ENCODE assay signal across 18 cellular contexts in the genomic region with DNA sequence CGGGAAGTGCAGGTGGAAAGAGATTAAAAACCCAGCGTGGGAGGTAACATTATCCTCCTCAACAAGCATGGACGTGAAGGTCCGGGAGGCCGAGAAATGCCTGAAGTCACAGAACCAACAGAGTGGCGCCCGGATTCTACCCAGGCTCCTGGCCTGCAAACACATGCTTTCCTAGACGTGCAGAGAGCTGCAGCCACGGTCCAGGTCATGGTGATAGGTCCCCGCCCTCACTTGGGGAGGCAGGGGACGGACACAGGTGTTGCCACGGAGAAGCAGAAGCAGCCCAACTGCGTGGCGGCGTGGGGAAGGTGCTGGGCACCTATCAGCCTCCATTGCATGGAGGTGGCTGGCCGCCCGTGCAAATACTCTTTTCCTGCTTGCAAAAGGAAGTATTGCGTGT.
A peak's percentile ranks its signal among the peaks of the same experiment; 100 is the strongest.
DNase-seq lines count a peak whose midpoint lies in the region; ATAC-seq and TF ChIP-seq lines count a peak whose summit lies in the region.
"Had no signal": no experiment of that assay in that cellular context is flagged by ENCODE, and none has a peak within 500 bp of the region (broad histone marks: within the 10 kb centered on the region; RNA-seq: fewer than 3 reads in every experiment).

No MANE protein-coding gene starts in this region.

- H3K79me1 ChIP-seq in H9 (ENCODE audit: insufficient read depth, low read depth, low read length, poor library complexity, severe bottlenecking) = no peaks in the 10 kb centered on the region

- no peaks in the 10 kb centered on the region for H3K36me3 ChIP-seq in H7 (replicated peaks; ENCODE audit: control insufficient read depth, insufficient read depth, low read length)
- H3K36me3 ChIP-seq in esophagus muscularis mucosa = no peaks in the 10 kb centered on the region
- H3K36me3 ChIP-seq: HAP-1 had no signal

- no CpG with 5 or more reads among the region's 18 CpGs for WGBS in H9 (ENCODE audit: extremely low coverage, insufficient read length, low lambda C conversion rate)
- 86% methylated on average over 18 of the region's 18 CpGs for WGBS in esophagus muscularis mucosa

- H3K56ac ChIP-seq in H9 (ENCODE audit: insufficient read length, low read depth, low read length) = no peak overlapping the region

- H3K4me3 Mint-ChIP-seq in H9 (no peak overlapping the region), type B pancreatic cell (no peak overlapping the region)
- H3K4me3 Mint-ChIP-seq: CD4-positive, alpha-beta memory T cell; HFFc6 had no signal

- ATAC-seq in GM21529 (IDR thresholded peaks at IDR 0.05; ENCODE audit: unreplicated experiment) = no peak
- no peak for ATAC-seq in HG03045 (IDR thresholded peaks at IDR 0.05; ENCODE audit: unreplicated experiment)

- H2AK5ac ChIP-seq in H9 (ENCODE audit: insufficient read length, low read length) = no peak overlapping the region

- no peaks in the 10 kb centered on the region for H3K79me2 ChIP-seq in H9 (ENCODE audit: insufficient read depth, low read length)

- H3K4me1 ChIP-seq in H9 (ENCODE audit: insufficient read depth, low read length) (no peaks in the 10 kb centered on the region), esophagus muscularis mucosa (no peaks in the 10 kb centered on the region)
- H3K4me1 ChIP-seq: HAP-1 had no signal

- H3K9ac ChIP-seq in H9 (ENCODE audit: extremely low read depth, insufficient read length, low read length) = no peak overlapping the region

- H2BK120ac ChIP-seq in H9 (ENCODE audit: low read depth, low read length, poor library complexity, severe bottlenecking) = no peak overlapping the region

- no peak overlapping the region for H2BK12ac ChIP-seq in H9 (ENCODE audit: insufficient read length, low read depth, low read length)

- TF ChIP-seq EP300 in esophagus muscularis mucosa (IDR thresholded peaks at IDR 0.05) = no peak

- DNase-seq in H7 (peak; percentile 31), H9 (peak; percentile 25), esophagus muscularis mucosa (ENCODE audit: extremely low spot score) (peak; percentile 50), mesenteric fat pad (ENCODE audit: low spot score) (peak; percentile 76), glomerular visceral epithelial cell (ENCODE audit: extremely low spot score) (no peak), type B pancreatic cell (ENCODE audit: extremely low spot score, unreplicated experiment) (no peak)
- DNase-seq: C1 segment of cervical spinal cord; Calu3; CD4-positive, alpha-beta memory T cell; COR-L47; DMS53; DMS79 treated with DMSO at 0.1 percent for 48 hours; GF-D8; GOT3; HFFc6 had no signal

- H3K9me3 ChIP-seq in H9 (ENCODE audit: control insufficient read depth, low read depth, low read length) = no peaks in the 10 kb centered on the region
- peaks cover 0 to 8% (median 0%) of the 10 kb centered on the region in 4 donors for H3K9me3 ChIP-seq in esophagus muscularis mucosa
- H3K9me3 ChIP-seq: HAP-1 had no signal

- no peak overlapping the region for H3K18ac ChIP-seq in H9 (ENCODE audit: insufficient read length, low read depth, low read length)

- H3K4me3 ChIP-seq in H7 (ENCODE audit: insufficient read depth, low read depth, low read length) (no peak overlapping the region), esophagus muscularis mucosa (no peak overlapping the region)
- H3K4me3 ChIP-seq: HAP-1 had no signal

- no peak for TF ChIP-seq POLR2A in esophagus muscularis mucosa (IDR thresholded peaks at IDR 0.05; ENCODE audit: low read depth)

- no peak overlapping the region for H3K23ac ChIP-seq in H9 (ENCODE audit: insufficient read length, low read depth, low read length)

- no peak overlapping the region for H3K14ac ChIP-seq in H9 (ENCODE audit: insufficient read depth, low read length)

- intact Hi-C loops in esophagus muscularis mucosa (cut with DNase I) = no loop called here

- H3K27me3 Mint-ChIP-seq in H9 (ENCODE audit: low read depth) = no peaks in the 10 kb centered on the region; the same call in 1 of the 2 replicates
- H3K27me3 Mint-ChIP-seq in type B pancreatic cell = no peaks in the 10 kb centered on the region

- H3K27me3 ChIP-seq in H7 (ENCODE audit: control insufficient read depth, insufficient read depth, low read length) (no peaks in the 10 kb centered on the region), H9 (ENCODE audit: insufficient read depth, low read length) (no peaks in the 10 kb centered on the region), esophagus muscularis mucosa (peaks cover 0 to 4% (median 0%) of the 10 kb centered on the region in 4 donors)

- no peak overlapping the region for H2BK5ac ChIP-seq in H9 (ENCODE audit: insufficient read length, low read length)

- TF ChIP-seq CTCF in H9 (conservative IDR thresholded peaks at IDR 0.05) (no peak), esophagus muscularis mucosa (IDR thresholded peaks at IDR 0.05) (no peak), type B pancreatic cell (conservative IDR thresholded peaks at IDR 0.05) (no peak)

- H3K4me2 ChIP-seq in H9 (ENCODE audit: insufficient read depth, insufficient read length, low read length) = no peak overlapping the region

- no peaks in the 10 kb centered on the region for H4K20me1 ChIP-seq in H9 (ENCODE audit: control insufficient read depth, insufficient read depth, insufficient read length)

- H3K27ac ChIP-seq in H9 (ENCODE audit: insufficient read length, low read depth, low read length) = no peak overlapping the region
- H3K27ac ChIP-seq in esophagus muscularis mucosa (replicated peaks in 1 of 4) = no peak overlapping the region

- H3K36me3 Mint-ChIP-seq in H9 (ENCODE audit: insufficient read depth in 1 of 3, low read depth in 3 of 3) (no peaks in the 10 kb centered on the region), type B pancreatic cell (no peaks in the 10 kb centered on the region)
- H3K36me3 Mint-ChIP-seq: CD4-positive, alpha-beta memory T cell had no signal

- H3K23me2 ChIP-seq in H9 (ENCODE audit: insufficient read length, low read depth, low read length, poor library complexity, severe bottlenecking) = no peaks in the 10 kb centered on the region

- no peak overlapping the region for H2AFZ ChIP-seq in H9 (ENCODE audit: low read length)

- no peak overlapping the region for H3T11ph ChIP-seq in H9 (ENCODE audit: low read length)

- H3K9me3 Mint-ChIP-seq in H9 = peaks cover 5% of the 10 kb centered on the region in 2 experiments; a peak in 2 of 5 replicates
- H3K9me3 Mint-ChIP-seq in type B pancreatic cell = no peaks in the 10 kb centered on the region

- H4K8ac ChIP-seq in H9 (replicated peaks; ENCODE audit: insufficient read length, low read depth, low read length) = no peak overlapping the region

- no peak overlapping the region for H4K91ac ChIP-seq in H9 (ENCODE audit: insufficient read length, low read depth, low read length)

- H2BK20ac ChIP-seq in H9 (ENCODE audit: low read depth, low read length, poor library complexity, severe bottlenecking) = no peak overlapping the region

- H4K5ac ChIP-seq in H9 (ENCODE audit: insufficient read length, low read depth, low read length) = no peak overlapping the region

- H3K4ac ChIP-seq in H9 (ENCODE audit: low read depth, low read length) = no peak overlapping the region

- no peak overlapping the region for H2BK15ac ChIP-seq in H9 (ENCODE audit: low read depth, low read length)

- peaks cover 5 to 7% of the 10 kb centered on the region in 2 experiments; a peak in 3 of 4 replicates for H3K4me1 Mint-ChIP-seq in H9
- H3K4me1 Mint-ChIP-seq in type B pancreatic cell (ENCODE audit: unreplicated experiment) = no peaks in the 10 kb centered on the region
- H3K4me1 Mint-ChIP-seq: CD4-positive, alpha-beta memory T cell had no signal

- H3K27ac Mint-ChIP-seq in H9 = 0 out of 7 replicates have a peak overlapping the region, but pooled peaks of 1 of the 3 experiments have one; percentile 79
- no peak overlapping the region for H3K27ac Mint-ChIP-seq in type B pancreatic cell
- H3K27ac Mint-ChIP-seq: CD4-positive, alpha-beta memory T cell; HFFc6 had no signal

Comparison
In these comparisons a context has a peak if more than half of its experiments do, and no peak if none do; other contexts are left out.
1. DNase-seq: peak in H7 (single experiment), H9 (single experiment), esophagus muscularis mucosa (single experiment) and mesenteric fat pad (single experiment); none in glomerular visceral epithelial cell (single experiment) and type B pancreatic cell (single experiment).